14 cellular contexts compared by ENCODE assay signal in the genomic region with DNA sequence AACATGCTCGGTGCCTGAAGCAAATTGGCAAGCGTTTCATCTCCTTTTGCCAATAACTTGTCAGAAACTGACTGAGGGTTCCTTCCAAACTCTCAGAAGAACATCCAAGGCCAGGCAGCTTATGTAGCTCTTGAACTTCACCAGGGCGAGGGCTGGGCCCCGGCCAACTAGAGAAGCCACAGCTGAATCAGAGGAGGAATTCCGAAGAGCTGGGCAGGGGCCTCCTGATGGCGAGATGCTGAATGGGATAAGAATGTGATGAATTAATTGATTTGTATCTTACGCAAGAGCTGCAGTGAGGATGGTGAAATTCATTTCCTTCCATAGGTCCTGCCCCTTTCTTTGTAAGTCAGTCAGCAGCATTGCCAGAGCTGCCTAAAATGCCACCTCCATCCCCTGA.
A peak's percentile ranks its signal among the peaks of the same experiment; 100 is the strongest.
DNase-seq lines count a peak whose midpoint lies in the region; TF ChIP-seq lines count a peak whose summit lies in the region.
"Had no signal": no experiment of that assay in that cellular context is flagged by ENCODE, and none has a peak within 500 bp of the region (broad histone marks: within the 10 kb centered on the region; RNA-seq: fewer than 3 reads in every experiment).

No MANE protein-coding gene starts in this region.

- peaks cover 5% of the 10 kb centered on the region for H3K27me3 Mint-ChIP-seq in osteocyte (ENCODE audit: unreplicated experiment)

- CTCF ChIA-PET in AG04450 (lab: Charles Lee): no interaction called here

- H3K36me3 Mint-ChIP-seq in osteocyte (ENCODE audit: unreplicated experiment): no peaks in the 10 kb centered on the region

- peak; percentile 42 for DNase-seq in AG04450 (ENCODE audit: low read depth, low spot score)
- DNase-seq in HK-2 (ENCODE audit: unreplicated experiment): peak; percentile 12
- peak; percentile 60 for DNase-seq in T1000 (lab: John Stamatoyannopoulos, UW)
- peak; percentile 87 for DNase-seq in fibroblast of the aortic adventitia (ENCODE audit: low read depth)
- no peak for DNase-seq in NCI-H526 treated with DMSO at 0.1 percent for 48 hours (lab: John Stamatoyannopoulos, UW)
- no peak for DNase-seq in NCI-H2107 treated with DMSO at 0.1 percent for 48 hours (lab: John Stamatoyannopoulos, UW; ENCODE audit: unreplicated experiment)
- DNase-seq in SW 1271 (lab: John Stamatoyannopoulos, UW): no peak
- no peak for DNase-seq in osteocyte (ENCODE audit: extremely low spot score, unreplicated experiment)
- DNase-seq: activated CD4-positive, CD25-positive, alpha-beta regulatory T cell treated with anti-CD3 and anti-CD28 coated beads, Interleukin-2, amount 50 U/mL, for 72 hours; heart left ventricle; NCI-H187; RPMI8226 had no signal

- TF ChIP-seq CTCF in AG04450 (IDR thresholded peaks at IDR 0.05; ENCODE audit: low read depth, low read length) (peak; percentile 9; the same call in 1 of the 2 replicates), fibroblast of the aortic adventitia (IDR thresholded peaks at IDR 0.05; ENCODE audit: insufficient read depth, low read length) (peak; percentile 12), osteocyte (IDR thresholded peaks at IDR 0.05) (no peak)

- H3K4me3 ChIP-seq in AG04450 (ENCODE audit: low read depth, low read length) (no peak overlapping the region), fibroblast of the aortic adventitia (ENCODE audit: low read depth, low read length) (no peak overlapping the region)
- H3K4me3 ChIP-seq: heart left ventricle, lung had no signal

- H3K4me1 Mint-ChIP-seq in osteocyte (ENCODE audit: unreplicated experiment): no peaks in the 10 kb centered on the region
- H3K4me1 Mint-ChIP-seq: B cell had no signal

- H3K9me3 ChIP-seq in AG04450 (ENCODE audit: control insufficient read depth, insufficient read depth, low read length): no peaks in the 10 kb centered on the region
- H3K9me3 ChIP-seq: heart left ventricle had no signal

- peaks cover 2% of the 10 kb centered on the region for H3K9me3 Mint-ChIP-seq in osteocyte (ENCODE audit: unreplicated experiment)

- POLR2A ChIA-PET in AG04450 (lab: Yijun Ruan, JAX): no interaction called here

- no peak overlapping the region for H3K27ac ChIP-seq in AG04450 (ENCODE audit: low read depth, low read length)
- H3K27ac ChIP-seq: heart left ventricle had no signal

- no peak overlapping the region for H3K27ac Mint-ChIP-seq in osteocyte (ENCODE audit: unreplicated experiment)
- H3K27ac Mint-ChIP-seq: B cell had no signal

- H3K27me3 ChIP-seq in AG04450 (ENCODE audit: control insufficient read depth, insufficient read depth, low read length): no peaks in the 10 kb centered on the region
- H3K27me3 ChIP-seq: heart left ventricle had no signal

- no peak overlapping the region for H3K4me3 Mint-ChIP-seq in osteocyte (ENCODE audit: unreplicated experiment)
- H3K4me3 Mint-ChIP-seq: B cell had no signal

Comparison
In these comparisons a context has a peak if more than half of its experiments do, and no peak if none do; other contexts are left out.
1. DNase-seq: peak in AG04450 (single experiment), HK-2 (single experiment), T1000 (single experiment) and fibroblast of the aortic adventitia (single experiment); none in NCI-H526 treated with DMSO at 0.1 percent for 48 hours (single experiment), NCI-H2107 treated with DMSO at 0.1 percent for 48 hours (single experiment), SW 1271 (0 of 2) and osteocyte (single experiment).